ENCODE assay signal across 8 cellular contexts in genomic region chr7:74289018-74289659, GRCh38. TPM values are rescaled to one million over a fixed set of nuclear protein-coding genes. Genes with fewer than 3 reads are reported as not detected.
DNase-seq lines count a peak whose midpoint lies in the region; ATAC-seq and TF ChIP-seq lines count a peak whose summit lies in the region.

CLIP2 (plus strand) TSS chr7:74289407; CDS start chr7:74317547, 28,140 bp downstream.

- peak within 1 kb of the TSS; percentile 40 to 94 (median 90); a peak in 21 of 22 replicates for H3K27ac ChIP-seq in BLaER1 treated with 17β-estradiol and CSF1 and Interleukin-3, amounts not matched to agents 10 nM and 100 nM
- H3K27ac ChIP-seq in suprapubic skin: peak within 1 kb of the TSS; percentile 81

- ATAC-seq in GM19397 (IDR thresholded peaks at IDR 0.05; ENCODE audit: unreplicated experiment): peak; percentile 50

- H3K4me1 Mint-ChIP-seq in activated naive CD8-positive, alpha-beta T cell treated with anti-CD3 and anti-CD28 coated beads for 36 hours: peaks cover 14% of the 10 kb centered on the region
- peaks cover 29% of the 10 kb centered on the region for H3K4me1 Mint-ChIP-seq in osteocyte (ENCODE audit: unreplicated experiment)

- H4K20me1 ChIP-seq in BLaER1 treated with 17β-estradiol and CSF1 and Interleukin-3, amounts not matched to agents 10 nM and 100 nM: peaks cover 39 to 48% (median 44%) of the 10 kb centered on the region in 11 experiments

- no peaks in the 10 kb centered on the region for H3K9me3 ChIP-seq in BLaER1 treated with 17β-estradiol and CSF1 and Interleukin-3, amounts not matched to agents 10 nM and 100 nM (replicated peaks in 1 of 11)
- H3K9me3 ChIP-seq in suprapubic skin: no peaks in the 10 kb centered on the region

- peak within 1 kb of the TSS; percentile 82 to 97 (median 93) for H3K9ac ChIP-seq in BLaER1 treated with 17β-estradiol and CSF1 and Interleukin-3, amounts not matched to agents 10 nM and 100 nM

- peak within 1 kb of the TSS; percentile 72 for H3K4me3 Mint-ChIP-seq in activated naive CD8-positive, alpha-beta T cell treated with anti-CD3 and anti-CD28 coated beads for 36 hours
- H3K4me3 Mint-ChIP-seq in osteocyte (ENCODE audit: unreplicated experiment): peak within 1 kb of the TSS; percentile 76

- H3K4me3 ChIP-seq in BLaER1 treated with 17β-estradiol and CSF1 and Interleukin-3, amounts not matched to agents 10 nM and 100 nM: peak within 1 kb of the TSS; percentile 86 to 100 (median 97)
- H3K4me3 ChIP-seq in suprapubic skin: peak within 1 kb of the TSS; percentile 77

- peaks cover 63 to 74% (median 70%) of the 10 kb centered on the region in 10 experiments for H3K4me1 ChIP-seq in BLaER1 treated with 17β-estradiol and CSF1 and Interleukin-3, amounts not matched to agents 10 nM and 100 nM
- H3K4me1 ChIP-seq in suprapubic skin: peaks cover 49% of the 10 kb centered on the region

- no peak for TF ChIP-seq EP300 in suprapubic skin (IDR thresholded peaks at IDR 0.05)

- TF ChIP-seq POLR2A in suprapubic skin (IDR thresholded peaks at IDR 0.05): no peak

- intact Hi-C loops in head of caudate nucleus (cut with DNase I): loop anchor here (5.0 kb wide), 1 partner anchor 83 kb away; no protein-coding TSS in a partner anchor

- TF ChIP-seq CTCF in osteocyte (IDR thresholded peaks at IDR 0.05) (no peak), suprapubic skin (IDR thresholded peaks at IDR 0.05) (no peak)

- 0% methylated on average over 15 of the region's 67 CpGs for WGBS in suprapubic skin

- H3K27me3 Mint-ChIP-seq in activated naive CD8-positive, alpha-beta T cell treated with anti-CD3 and anti-CD28 coated beads for 36 hours: peaks cover 19% of the 10 kb centered on the region
- no peaks in the 10 kb centered on the region for H3K27me3 Mint-ChIP-seq in osteocyte (ENCODE audit: unreplicated experiment)

- no peaks in the 10 kb centered on the region for H3K36me3 Mint-ChIP-seq in activated naive CD8-positive, alpha-beta T cell treated with anti-CD3 and anti-CD28 coated beads for 36 hours
- H3K36me3 Mint-ChIP-seq in osteocyte (ENCODE audit: unreplicated experiment): no peaks in the 10 kb centered on the region

- peak within 1 kb of the TSS; percentile 90 to 99 (median 97) for H3K4me2 ChIP-seq in BLaER1 treated with 17β-estradiol and CSF1 and Interleukin-3, amounts not matched to agents 10 nM and 100 nM

- H3K27ac Mint-ChIP-seq in activated naive CD8-positive, alpha-beta T cell treated with anti-CD3 and anti-CD28 coated beads for 36 hours: peak within 1 kb of the TSS; percentile 25
- H3K27ac Mint-ChIP-seq in osteocyte (ENCODE audit: unreplicated experiment): peak within 1 kb of the TSS; percentile 73

- no peaks in the 10 kb centered on the region for H3K27me3 ChIP-seq in BLaER1 treated with 17β-estradiol and CSF1 and Interleukin-3, amounts not matched to agents 10 nM and 100 nM
- H3K27me3 ChIP-seq in suprapubic skin: no peaks in the 10 kb centered on the region

- DNase-seq in LHCN-M2 (ENCODE audit: low read depth) (peak; percentile 82), SKM-1 treated with dmso at 0.1 percent for 144 hours (lab: John Stamatoyannopoulos, UW; ENCODE audit: unreplicated experiment) (peak; percentile 58), head of caudate nucleus (peak; percentile 67 to 95 (median 88)), osteocyte (ENCODE audit: extremely low spot score, unreplicated experiment) (peak; percentile 92), suprapubic skin (ENCODE audit: low spot score in 2 of 2) (peak; percentile 78 to 85)
- peak; percentile 78 for DNase-seq in activated naive CD8-positive, alpha-beta T cell treated with anti-CD3 and anti-CD28 coated beads for 36 hours

- H3K9me3 Mint-ChIP-seq in activated naive CD8-positive, alpha-beta T cell treated with anti-CD3 and anti-CD28 coated beads for 36 hours: no peaks in the 10 kb centered on the region
- H3K9me3 Mint-ChIP-seq in osteocyte (ENCODE audit: unreplicated experiment): no peaks in the 10 kb centered on the region

- H3K36me3 ChIP-seq in BLaER1 treated with 17β-estradiol and CSF1 and Interleukin-3, amounts not matched to agents 10 nM and 100 nM: 0 out of 22 replicates have a peak, but pooled peaks cover 0 to 7% (median 0%) of the 10 kb centered on the region in 11 experiments
- H3K36me3 ChIP-seq in suprapubic skin: no peaks in the 10 kb centered on the region

RNA-seq across cellular contexts. Expression of gene CLIP2, which starts in this region (rescaled TPM):
- total RNA-seq in LHCN-M2 (2014; rRNA removed) (37.1 and 39.4 TPM in 2 replicates), osteocyte (40.7 and 44.3 TPM in 2 replicates), suprapubic skin (10 to 100 TPM; 26.9 to 73.6 (median 32.5) TPM)
- polyA plus RNA-seq in LHCN-M2 (2012): 28.6 TPM
- under 1 TPM; 0.62 to 0.74 TPM for total RNA-seq in activated naive CD8-positive, alpha-beta T cell treated with anti-CD3 and anti-CD28 coated beads for 36 hours

Comparison
In these comparisons a context has a peak if more than half of its experiments do, and no peak if none do; other contexts are left out.
1. Peak in every context shown above with its lines: DNase-seq, ATAC-seq, H3K4me3 ChIP-seq and H3K27ac ChIP-seq.
2. RNA of gene CLIP2 (total RNA-seq): 40.7 to 44.3 TPM in osteocyte, 37.1 to 39.4 TPM in LHCN-M2 and 26.9 to 73.6 TPM in suprapubic skin; 0.62 to 0.74 TPM in activated naive CD8-positive, alpha-beta T cell treated with anti-CD3 and anti-CD28 coated beads for 36 hours; every median in the first group is over 10 times any median in the second.
3. Peak in DNase-seq in activated naive CD8-positive, alpha-beta T cell treated with anti-CD3 and anti-CD28 coated beads for 36 hours; RNA of the gene not detected or under 1 TPM.